ENCODE assay signal across 20 cellular contexts in the genomic region with DNA sequence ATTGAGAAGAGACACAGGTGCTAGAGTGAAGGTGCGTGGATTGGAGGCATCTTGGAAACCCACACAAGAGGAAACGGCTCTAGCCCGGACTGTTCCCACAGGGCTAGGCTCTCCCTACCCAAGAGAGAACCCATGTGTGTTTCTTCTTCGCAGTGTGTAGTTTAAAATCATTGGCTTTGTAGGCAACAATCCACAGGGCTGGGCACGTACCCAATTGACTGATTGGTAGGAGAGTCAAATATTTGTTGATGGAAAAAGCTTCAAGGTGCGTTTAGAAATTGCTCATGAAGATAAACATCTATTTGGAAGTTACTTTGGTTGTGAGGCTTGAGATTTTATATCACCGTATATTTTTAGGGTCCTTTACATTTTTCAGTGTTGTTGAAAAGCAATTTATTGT. TPM values are rescaled to one million over a fixed set of nuclear protein-coding genes. Genes with fewer than 3 reads are reported as not detected.
DNase-seq lines count a peak whose midpoint lies in the region; ATAC-seq and TF ChIP-seq lines count a peak whose summit lies in the region.
"Had no signal": no experiment of that assay in that cellular context is flagged by ENCODE, and none has a peak within 500 bp of the region (broad histone marks: within the 10 kb centered on the region; RNA-seq: fewer than 3 reads in every experiment).

No MANE protein-coding gene starts in this region.

- no peak overlapping the region for H3K23ac ChIP-seq in mesenchymal stem cell (ENCODE audit: low read length in 2 of 2)

- H3K9me3 Mint-ChIP-seq in type B pancreatic cell: no peaks in the 10 kb centered on the region
- H3K9me3 Mint-ChIP-seq: CD4-positive, CD25-positive, alpha-beta regulatory T cell had no signal

- H2BK15ac ChIP-seq in mesenchymal stem cell (ENCODE audit: low read depth, poor library complexity, severe bottlenecking): peak overlapping the region; percentile 60

- H3K4me3 Mint-ChIP-seq in type B pancreatic cell: no peak overlapping the region
- H3K4me3 Mint-ChIP-seq: CD4-positive, CD25-positive, alpha-beta regulatory T cell had no signal

- no peak overlapping the region for H2AK5ac ChIP-seq in mesenchymal stem cell (ENCODE audit: low read length, severe bottlenecking)

- H3K4me3 ChIP-seq in RWPE2 (ENCODE audit: severe bottlenecking): no peak overlapping the region
- H3K4me3 ChIP-seq in mesenchymal stem cell (ENCODE audit: insufficient read depth in 1 of 2, low read depth in 1 of 2, low read length in 2 of 2): no peak overlapping the region
- no peak overlapping the region for H3K4me3 ChIP-seq in effector memory CD4-positive, alpha-beta T cell (ENCODE audit: insufficient read depth, low read depth, low read length, poor library complexity, severe bottlenecking)
- H3K4me3 ChIP-seq: GM12878, K562, SK-N-MC had no signal

- 97% methylated on average over 7 of the region's 7 CpGs for WGBS in mesenchymal stem cell

- peak overlapping the region; percentile 86 for H3K27ac Mint-ChIP-seq in type B pancreatic cell

- no peak overlapping the region for H2BK5ac ChIP-seq in mesenchymal stem cell (ENCODE audit: low read depth, low read length, poor library complexity, severe bottlenecking)

- no peak overlapping the region for H4K8ac ChIP-seq in mesenchymal stem cell (ENCODE audit: low read length)

- no peak overlapping the region for H2AFZ ChIP-seq in mesenchymal stem cell (ENCODE audit: low read depth, low read length)

- H3K4me1 Mint-ChIP-seq in type B pancreatic cell (ENCODE audit: unreplicated experiment): peaks cover 36% of the 10 kb centered on the region

- no peak overlapping the region for H3K18ac ChIP-seq in mesenchymal stem cell (ENCODE audit: low read depth in 1 of 2, low read length in 2 of 2)

- no peaks in the 10 kb centered on the region for H3K79me1 ChIP-seq in mesenchymal stem cell (replicated peaks; ENCODE audit: low read length, poor library complexity, severe bottlenecking)

- no peak overlapping the region for H3K4me2 ChIP-seq in mesenchymal stem cell (ENCODE audit: low read length, poor library complexity, severe bottlenecking)

- H3K9ac ChIP-seq in mesenchymal stem cell (ENCODE audit: low read length): no peak overlapping the region

- H3K36me3 ChIP-seq in RWPE2 (ENCODE audit: low read depth): no peaks in the 10 kb centered on the region
- no peaks in the 10 kb centered on the region for H3K36me3 ChIP-seq in mesenchymal stem cell (ENCODE audit: control insufficient read depth in 1 of 2, insufficient read depth in 2 of 2, low read depth in 1 of 2, low read length in 2 of 2)
- no peaks in the 10 kb centered on the region for H3K36me3 ChIP-seq in effector memory CD4-positive, alpha-beta T cell (ENCODE audit: control insufficient read depth, insufficient read depth, low read length)

- ATAC-seq in RWPE2 (ENCODE audit: low read depth): no peak

- H3K4me1 ChIP-seq in RWPE2 (ENCODE audit: insufficient read depth, poor library complexity, severe bottlenecking) (peaks cover 20% of the 10 kb centered on the region), mesenchymal stem cell (ENCODE audit: control insufficient read depth, insufficient read depth, low read depth, low read length) (peaks cover 7% of the 10 kb centered on the region)
- peaks cover 3% of the 10 kb centered on the region for H3K4me1 ChIP-seq in effector memory CD4-positive, alpha-beta T cell (ENCODE audit: control insufficient read depth, insufficient read depth, low read length, poor library complexity, severe bottlenecking)

- H2BK12ac ChIP-seq in mesenchymal stem cell (ENCODE audit: low read length in 2 of 2): no peak overlapping the region

- no peak overlapping the region for H4K91ac ChIP-seq in mesenchymal stem cell (ENCODE audit: low read length)

- no peak for TF ChIP-seq CTCF in RWPE2 (IDR thresholded peaks at IDR 0.05; ENCODE audit: poor library complexity, severe bottlenecking)
- TF ChIP-seq CTCF in type B pancreatic cell (conservative IDR thresholded peaks at IDR 0.05): no peak

- no peaks in the 10 kb centered on the region for H3K27me3 Mint-ChIP-seq in type B pancreatic cell
- H3K27me3 Mint-ChIP-seq: CD4-positive, CD25-positive, alpha-beta regulatory T cell had no signal

- no peak overlapping the region for H2BK120ac ChIP-seq in mesenchymal stem cell (ENCODE audit: low read depth, low read length)

- no peak overlapping the region for H3K14ac ChIP-seq in mesenchymal stem cell (ENCODE audit: low read length in 2 of 2)

- H3K36me3 Mint-ChIP-seq in type B pancreatic cell: no peaks in the 10 kb centered on the region
- H3K36me3 Mint-ChIP-seq: CD4-positive, CD25-positive, alpha-beta regulatory T cell had no signal

- no peak overlapping the region for H3K4ac ChIP-seq in mesenchymal stem cell (ENCODE audit: low read depth in 1 of 2, low read length in 2 of 2)

- H3K27me3 ChIP-seq in RWPE2 (ENCODE audit: insufficient read depth, poor library complexity, severe bottlenecking): no peaks in the 10 kb centered on the region
- H3K27me3 ChIP-seq in mesenchymal stem cell (ENCODE audit: control insufficient read depth in 1 of 2, insufficient read depth in 1 of 2, low read length in 2 of 2): peaks cover 5% of the 10 kb centered on the region in 2 experiments
- no peaks in the 10 kb centered on the region for H3K27me3 ChIP-seq in effector memory CD4-positive, alpha-beta T cell (replicated peaks; ENCODE audit: control insufficient read depth, insufficient read depth, low read length, poor library complexity, severe bottlenecking)

- H3K27ac ChIP-seq in RWPE2 (ENCODE audit: poor library complexity, severe bottlenecking) (peak overlapping the region; percentile 51), mesenchymal stem cell (ENCODE audit: low read length, poor library complexity, severe bottlenecking) (no peak overlapping the region)
- no peak overlapping the region for H3K27ac ChIP-seq in effector memory CD4-positive, alpha-beta T cell (ENCODE audit: insufficient read depth, low read length, poor library complexity, severe bottlenecking)
- H3K27ac ChIP-seq: SK-N-MC had no signal

- DNase-seq in activated CD8-positive, alpha-beta memory T cell treated with anti-CD3 and anti-CD28 coated beads, Interleukin-2, amount 50 U/mL, for 48 hours: peak; percentile 22
- DNase-seq in activated CD8-positive, alpha-beta memory T cell treated with anti-CD3 and anti-CD28 coated beads, Interleukin-2, amount 50 U/mL, for 4 hours: no peak
- DNase-seq in RWPE2 (ENCODE audit: low spot score) (no peak), mesenchymal stem cell (no peak), type B pancreatic cell (ENCODE audit: extremely low spot score, unreplicated experiment) (no peak), KBM-7 (no peak), DMS79 treated with DMSO at 0.1 percent for 48 hours (lab: John Stamatoyannopoulos, UW) (no peak)
- DNase-seq in effector memory CD4-positive, alpha-beta T cell: no peak
- DNase-seq: CD4-positive, CD25-positive, alpha-beta regulatory T cell; DMS 273 treated with DMSO at 0.1 percent for 48 hours; DND-41; H7; NCI-H1092; NCI-H1436 treated with DMSO at 0.1 percent for 48 hours; NCI-H226; RPMI8226; SHP77 treated with DMSO at 0.1 percent for 48 hours had no signal

- in situ Hi-C loops in KBM-7 (cut with MboI; ENCODE audit: low pct_unique_long_range_greater_than_20kb, low sequenced_read_pairs): no loop called here

- H3K9me3 ChIP-seq in RWPE2 (ENCODE audit: severe bottlenecking): no peaks in the 10 kb centered on the region
- no peaks in the 10 kb centered on the region for H3K9me3 ChIP-seq in mesenchymal stem cell (ENCODE audit: control insufficient read depth, low read length)
- H3K9me3 ChIP-seq in effector memory CD4-positive, alpha-beta T cell (ENCODE audit: control insufficient read depth, low read length): no peaks in the 10 kb centered on the region

RNA-seq across cellular contexts. Expression of a gene that starts 13.2 kb away (rescaled TPM):
- 317 TPM for polyA plus RNA-seq in mesenchymal stem cell (2013, experiment 1 of 2)
- 324 TPM for polyA plus RNA-seq in mesenchymal stem cell (2013, experiment 2 of 2)
- 318 and 354 TPM in 2 replicates for total RNA-seq in type B pancreatic cell (ENCODE audit: low replicate concordance)
